Comparison of ENCODE assay signal across 31 cellular contexts in genomic region chr2:38032946-38033345, GRCh38.
"Had no signal": no experiment of that assay in that cellular context is flagged by ENCODE, and none has a peak within 500 bp of the region (broad histone marks: within the 10 kb centered on the region; RNA-seq: fewer than 3 reads in every experiment).

No MANE protein-coding gene starts in this region.

- H3K36me3 ChIP-seq: esophagus muscularis mucosa, gastroesophageal sphincter, heart right ventricle had no signal

- DNase-seq: activated CD4-positive, alpha-beta memory T cell treated with anti-CD3 and anti-CD28 coated beads, Interleukin-2, amount 10 ng/mL, durations not matched to agents 7 days and 5 days; activated CD4-positive, alpha-beta T cell treated with anti-CD3 and anti-CD28 coated beads for 1 hour; activated CD4-positive, alpha-beta T cell treated with anti-CD3 and anti-CD28 coated beads for 4 hours; activated CD4-positive, alpha-beta T cell treated with anti-CD3 and anti-CD28 coated beads, Interleukin-2, amount 10 ng/mL, durations not matched to agents 7 days and 5 days; activated CD4-positive, alpha-beta T cell treated with anti-CD3 and anti-CD28 coated beads, Interleukin-2, amount 50 U/mL, for 4 hours; activated CD8-positive, alpha-beta memory T cell treated with anti-CD3 and anti-CD28 coated beads, Interleukin-2, amount 50 U/mL, for 48 hours; activated effector memory CD4-positive, alpha-beta T cell treated with Interleukin-2 at 50 U/mL for 16 hours; activated gamma-delta T cell treated with Interleukin-2 at 50 U/mL for 16 hours; activated naive CD4-positive, alpha-beta T cell treated with anti-CD3 and anti-CD28 coated beads, Interleukin-2, amount 50 U/mL, for 16 hours; activated naive CD4-positive, alpha-beta T cell treated with Interleukin-2 at 50 U/mL for 16 hours; activated T-cell treated with anti-CD3 and anti-CD28 coated beads for 4 hours; activated T-cell treated with anti-CD3 and anti-CD28 coated beads, Interleukin-2, amount 50 U/mL, for 4 hours; amygdala; aorta; body of pancreas; caudate nucleus; cortex of kidney; dermis blood vessel endothelial cell; effector CD4-positive, alpha-beta T cell; effector memory CD8-positive, alpha-beta T cell; erythroblast; foreskin melanocyte; heart right ventricle; T-helper 2 cell had no signal

- H3K27ac ChIP-seq: body of pancreas, esophagus muscularis mucosa, gastroesophageal sphincter, heart right ventricle, hepatocyte, VCaP had no signal

- H3K4me2 ChIP-seq: hepatocyte had no signal

- H3K79me2 ChIP-seq: hepatocyte had no signal

- H3K4me1 ChIP-seq: body of pancreas had no signal

- H2AFZ ChIP-seq: hepatocyte had no signal

- H3K9me3 ChIP-seq: body of pancreas, esophagus muscularis mucosa, gastroesophageal sphincter, heart right ventricle had no signal

- H3K27me3 ChIP-seq: body of pancreas, gastroesophageal sphincter had no signal

- H3K4me3 ChIP-seq: body of pancreas, esophagus muscularis mucosa, gastroesophageal sphincter, heart right ventricle, hepatocyte had no signal

- FAIRE-seq: colon had no signal

- ATAC-seq: activated T-cell treated with anti-CD3 and anti-CD28 coated beads, Interleukin-2, amount 50 U/mL, for 4 hours; activated T-helper 17 cell treated with anti-CD3 and anti-CD28 coated beads, Interleukin-2, amount 50 U/mL, for 72 hours; body of pancreas; effector memory CD8-positive, alpha-beta T cell; gastroesophageal sphincter; heart right ventricle; WTC11 had no signal
